Comparison of ENCODE assay signal across 1 cellular context in genomic region chr10:124748206-124748605, GRCh38.
TF ChIP-seq lines count a peak whose summit lies in the region.

No MANE protein-coding gene starts in this region.

TF ChIP-seq in GM12878, 131 proteins besides CTCF, POLR2A, EP300 and RAD21:
- TF ChIP-seq REST (IDR thresholded peaks at IDR 0.05; ENCODE audit: low read depth, low read length) (peak; percentile 61; the same call in 1 of the 2 replicates), NRF1 (conservative IDR thresholded peaks at IDR 0.05; ENCODE audit: low read depth, low read length) (no peak)
TF ChIP-seq in GM12878: peak in this region for 1.
